In the genomic region with DNA sequence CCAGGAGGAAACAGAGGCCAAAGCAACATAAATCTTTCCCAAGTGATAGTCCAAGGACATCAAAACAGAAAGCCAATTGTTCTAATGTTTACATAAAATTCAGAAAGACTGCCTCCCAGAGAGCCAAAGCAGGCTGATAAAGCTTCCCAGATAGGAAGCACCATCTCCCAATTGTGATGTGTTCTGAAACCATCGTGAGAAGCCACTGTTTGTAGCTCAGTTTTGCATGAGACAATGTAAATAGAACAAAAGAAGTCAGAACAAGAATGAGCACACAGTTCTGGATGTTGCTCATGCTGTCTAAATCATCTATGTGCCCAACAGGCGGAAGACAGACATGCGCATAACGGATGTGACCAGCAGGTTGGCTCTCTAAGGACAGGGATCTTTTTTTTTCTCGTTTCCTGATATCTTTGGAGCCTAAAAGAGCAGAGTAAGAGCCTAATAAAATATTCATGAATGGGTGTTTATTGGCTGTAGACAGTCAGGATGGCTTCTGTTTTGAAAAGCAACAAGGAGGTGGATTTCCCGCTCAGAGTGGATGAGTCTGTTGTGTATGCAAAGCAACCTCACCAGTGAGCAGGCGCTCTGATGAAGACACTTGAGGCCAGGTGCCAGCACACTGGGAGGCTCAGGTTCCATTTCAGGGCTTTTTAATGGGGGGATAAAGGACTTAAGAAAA, we compare ENCODE assay signal across 1 cellular context.
A peak's percentile ranks its signal among the peaks of the same experiment; 100 is the strongest.
TF ChIP-seq lines count a peak whose summit lies in the region.

No MANE protein-coding gene starts in this region.

TF ChIP-seq in HepG2, 621 proteins besides CTCF, POLR2A, EP300 and RAD21 (continued from another document and continues in another):
- TF ChIP-seq, protein P1, sequence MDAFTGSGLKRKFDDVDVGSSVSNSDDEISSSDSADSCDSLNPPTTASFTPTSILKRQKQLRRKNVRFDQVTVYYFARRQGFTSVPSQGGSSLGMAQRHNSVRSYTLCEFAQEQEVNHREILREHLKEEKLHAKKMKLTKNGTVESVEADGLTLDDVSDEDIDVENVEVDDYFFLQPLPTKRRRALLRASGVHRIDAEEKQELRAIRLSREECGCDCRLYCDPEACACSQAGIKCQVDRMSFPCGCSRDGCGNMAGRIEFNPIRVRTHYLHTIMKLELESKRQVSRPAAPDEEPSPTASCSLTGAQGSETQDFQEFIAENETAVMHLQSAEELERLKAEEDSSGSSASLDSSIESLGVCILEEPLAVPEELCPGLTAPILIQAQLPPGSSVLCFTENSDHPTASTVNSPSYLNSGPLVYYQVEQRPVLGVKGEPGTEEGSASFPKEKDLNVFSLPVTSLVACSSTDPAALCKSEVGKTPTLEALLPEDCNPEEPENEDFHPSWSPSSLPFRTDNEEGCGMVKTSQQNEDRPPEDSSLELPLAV (CRISPR knock-in tag; conservative IDR thresholded peaks at IDR 0.05; ENCODE audit: low read depth) = no peak
- TF ChIP-seq ZNF382 (CRISPR knock-in tag; IDR thresholded peaks at IDR 0.05; ENCODE audit: borderline replicate concordance) (no peak), ZNF607 (CRISPR knock-in tag; IDR thresholded peaks at IDR 0.05; ENCODE audit: borderline replicate concordance) (0 out of 2 replicates have a peak, but pooled peaks have one; percentile 31), ZC3H13 (CRISPR knock-in tag; IDR thresholded peaks at IDR 0.05) (no peak), FOXC1 (CRISPR knock-in tag; IDR thresholded peaks at IDR 0.05; ENCODE audit: borderline replicate concordance) (no peak), ATM (IDR thresholded peaks at IDR 0.05; ENCODE audit: borderline replicate concordance) (no peak), ZNF329 (CRISPR knock-in tag; IDR thresholded peaks at IDR 0.05; ENCODE audit: low read depth) (no peak), POLR2AphosphoS5 (IDR thresholded peaks at IDR 0.05; ENCODE audit: low read depth, low read length) (no peak), EED (CRISPR knock-in tag; IDR thresholded peaks at IDR 0.05) (no peak), ELF3 (CRISPR knock-in tag; IDR thresholded peaks at IDR 0.05) (peak; percentile 79), YY1 (IDR thresholded peaks at IDR 0.05; ENCODE audit: insufficient read depth, insufficient replicate concordance, low read depth, low read length) (no peak), ZFP36L1 (CRISPR knock-in tag; IDR thresholded peaks at IDR 0.05) (0 out of 2 replicates have a peak, but pooled peaks have one; percentile 36), NKX3-1 (CRISPR knock-in tag; IDR thresholded peaks at IDR 0.05) (no peak), NR2F1 (CRISPR knock-in tag; IDR thresholded peaks at IDR 0.05) (no peak), ZNF468 (CRISPR knock-in tag; IDR thresholded peaks at IDR 0.05) (no peak), FOXJ3 (CRISPR knock-in tag; IDR thresholded peaks at IDR 0.05; ENCODE audit: borderline replicate concordance) (peak; percentile 66; the same call in 1 of the 2 replicates), BRD4 (CRISPR knock-in tag; IDR thresholded peaks at IDR 0.05) (no peak), PHF21A (CRISPR knock-in tag; IDR thresholded peaks at IDR 0.05) (peak; percentile 41; the same call in 1 of the 2 replicates), ZFY (CRISPR knock-in tag; IDR thresholded peaks at IDR 0.05) (no peak), U2AF2 (IDR thresholded peaks at IDR 0.05; ENCODE audit: low read depth, low read length) (no peak), ZNF747 (CRISPR knock-in tag; IDR thresholded peaks at IDR 0.05; ENCODE audit: borderline replicate concordance) (no peak), NR1H2 (CRISPR knock-in tag; IDR thresholded peaks at IDR 0.05; ENCODE audit: borderline replicate concordance, low read depth) (no peak), FOXA1 (IDR thresholded peaks at IDR 0.05) (no peak), FOXA1 (CRISPR knock-in tag; IDR thresholded peaks at IDR 0.05) (peak; percentile 74), ZNF564 (CRISPR knock-in tag; IDR thresholded peaks at IDR 0.05) (no peak), ATRX (CRISPR knock-in tag; IDR thresholded peaks at IDR 0.05; ENCODE audit: borderline replicate concordance) (no peak), MED13 (CRISPR knock-in tag; IDR thresholded peaks at IDR 0.05) (no peak), HDAC1 (CRISPR knock-in tag; IDR thresholded peaks at IDR 0.05) (no peak), CCAR2 (optimal IDR thresholded peaks at IDR 0.05; ENCODE audit: low read depth, low read length) (no peak), U2AF1 (optimal IDR thresholded peaks at IDR 0.05; ENCODE audit: low read depth, low read length) (no peak), ARHGAP35 (CRISPR knock-in tag; IDR thresholded peaks at IDR 0.05; ENCODE audit: borderline replicate concordance) (no peak), ZNF678 (CRISPR knock-in tag; IDR thresholded peaks at IDR 0.05) (no peak), ZNF713 (CRISPR knock-in tag; IDR thresholded peaks at IDR 0.05) (no peak), ZNF530 (CRISPR knock-in tag; IDR thresholded peaks at IDR 0.05; ENCODE audit: low read depth) (no peak), NFYB (CRISPR knock-in tag; IDR thresholded peaks at IDR 0.05) (no peak), HMGA1 (CRISPR knock-in tag; conservative IDR thresholded peaks at IDR 0.05) (no peak), SRSF1 (optimal IDR thresholded peaks at IDR 0.05; ENCODE audit: low read depth, low read length) (no peak), RARG (CRISPR knock-in tag; IDR thresholded peaks at IDR 0.05; ENCODE audit: low read depth) (no peak), NR2F2 (IDR thresholded peaks at IDR 0.05; ENCODE audit: borderline replicate concordance, low read depth) (no peak), ATF7 (IDR thresholded peaks at IDR 0.05) (no peak), ATF7 (CRISPR knock-in tag; IDR thresholded peaks at IDR 0.05) (no peak), SKI (IDR thresholded peaks at IDR 0.05; ENCODE audit: partially characterized antibody) (no peak), SP5 (CRISPR knock-in tag; IDR thresholded peaks at IDR 0.05; ENCODE audit: borderline replicate concordance, low read depth) (peak; percentile 46; the same call in 1 of the 2 replicates), ZFAT (CRISPR knock-in tag; conservative IDR thresholded peaks at IDR 0.05) (no peak), ETV6 (CRISPR knock-in tag; conservative IDR thresholded peaks at IDR 0.05) (no peak)
- TF ChIP-seq, protein P2, sequence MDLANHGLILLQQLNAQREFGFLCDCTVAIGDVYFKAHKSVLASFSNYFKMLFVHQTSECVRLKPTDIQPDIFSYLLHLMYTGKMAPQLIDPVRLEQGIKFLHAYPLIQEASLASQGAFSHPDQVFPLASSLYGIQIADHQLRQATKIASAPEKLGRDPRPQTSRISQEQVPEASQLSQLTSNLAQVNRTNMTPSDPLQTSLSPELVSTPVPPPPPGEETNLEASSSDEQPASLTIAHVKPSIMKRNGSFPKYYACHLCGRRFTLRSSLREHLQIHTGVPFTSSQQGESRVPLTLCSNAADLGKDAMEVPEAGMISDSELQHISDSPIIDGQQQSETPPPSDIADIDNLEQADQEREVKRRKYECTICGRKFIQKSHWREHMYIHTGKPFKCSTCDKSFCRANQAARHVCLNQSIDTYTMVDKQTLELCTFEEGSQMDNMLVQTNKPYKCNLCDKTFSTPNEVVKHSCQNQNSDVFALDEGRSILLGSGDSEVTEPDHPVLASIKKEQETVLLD (CRISPR knock-in tag; IDR thresholded peaks at IDR 0.05; ENCODE audit: low read depth) = no peak
- TF ChIP-seq, protein P3, sequence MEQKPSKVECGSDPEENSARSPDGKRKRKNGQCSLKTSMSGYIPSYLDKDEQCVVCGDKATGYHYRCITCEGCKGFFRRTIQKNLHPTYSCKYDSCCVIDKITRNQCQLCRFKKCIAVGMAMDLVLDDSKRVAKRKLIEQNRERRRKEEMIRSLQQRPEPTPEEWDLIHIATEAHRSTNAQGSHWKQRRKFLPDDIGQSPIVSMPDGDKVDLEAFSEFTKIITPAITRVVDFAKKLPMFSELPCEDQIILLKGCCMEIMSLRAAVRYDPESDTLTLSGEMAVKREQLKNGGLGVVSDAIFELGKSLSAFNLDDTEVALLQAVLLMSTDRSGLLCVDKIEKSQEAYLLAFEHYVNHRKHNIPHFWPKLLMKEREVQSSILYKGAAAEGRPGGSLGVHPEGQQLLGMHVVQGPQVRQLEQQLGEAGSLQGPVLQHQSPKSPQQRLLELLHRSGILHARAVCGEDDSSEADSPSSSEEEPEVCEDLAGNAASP (CRISPR knock-in tag; IDR thresholded peaks at IDR 0.05; ENCODE audit: borderline replicate concordance) = 0 out of 2 replicates have a peak, but pooled peaks have one; percentile 20
- TF ChIP-seq, protein P4, sequence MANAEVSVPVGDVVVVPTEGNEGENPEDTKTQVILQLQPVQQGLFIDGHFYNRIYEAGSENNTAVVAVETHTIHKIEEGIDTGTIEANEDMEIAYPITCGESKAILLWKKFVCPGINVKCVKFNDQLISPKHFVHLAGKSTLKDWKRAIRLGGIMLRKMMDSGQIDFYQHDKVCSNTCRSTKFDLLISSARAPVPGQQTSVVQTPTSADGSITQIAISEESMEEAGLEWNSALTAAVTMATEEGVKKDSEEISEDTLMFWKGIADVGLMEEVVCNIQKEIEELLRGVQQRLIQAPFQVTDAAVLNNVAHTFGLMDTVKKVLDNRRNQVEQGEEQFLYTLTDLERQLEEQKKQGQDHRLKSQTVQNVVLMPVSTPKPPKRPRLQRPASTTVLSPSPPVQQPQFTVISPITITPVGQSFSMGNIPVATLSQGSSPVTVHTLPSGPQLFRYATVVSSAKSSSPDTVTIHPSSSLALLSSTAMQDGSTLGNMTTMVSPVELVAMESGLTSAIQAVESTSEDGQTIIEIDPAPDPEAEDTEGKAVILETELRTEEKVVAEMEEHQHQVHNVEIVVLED (CRISPR knock-in tag; IDR thresholded peaks at IDR 0.05; ENCODE audit: borderline replicate concordance) = no peak
- TF ChIP-seq, protein P5, sequence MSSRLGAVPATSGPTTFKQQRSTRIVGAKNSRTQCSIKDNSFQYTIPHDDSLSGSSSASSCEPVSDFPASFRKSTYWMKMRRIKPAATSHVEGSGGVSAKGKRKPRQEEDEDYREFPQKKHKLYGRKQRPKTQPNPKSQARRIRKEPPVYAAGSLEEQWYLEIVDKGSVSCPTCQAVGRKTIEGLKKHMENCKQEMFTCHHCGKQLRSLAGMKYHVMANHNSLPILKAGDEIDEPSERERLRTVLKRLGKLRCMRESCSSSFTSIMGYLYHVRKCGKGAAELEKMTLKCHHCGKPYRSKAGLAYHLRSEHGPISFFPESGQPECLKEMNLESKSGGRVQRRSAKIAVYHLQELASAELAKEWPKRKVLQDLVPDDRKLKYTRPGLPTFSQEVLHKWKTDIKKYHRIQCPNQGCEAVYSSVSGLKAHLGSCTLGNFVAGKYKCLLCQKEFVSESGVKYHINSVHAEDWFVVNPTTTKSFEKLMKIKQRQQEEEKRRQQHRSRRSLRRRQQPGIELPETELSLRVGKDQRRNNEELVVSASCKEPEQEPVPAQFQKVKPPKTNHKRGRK (CRISPR knock-in tag; IDR thresholded peaks at IDR 0.05) = no peak
- TF ChIP-seq, protein P6, sequence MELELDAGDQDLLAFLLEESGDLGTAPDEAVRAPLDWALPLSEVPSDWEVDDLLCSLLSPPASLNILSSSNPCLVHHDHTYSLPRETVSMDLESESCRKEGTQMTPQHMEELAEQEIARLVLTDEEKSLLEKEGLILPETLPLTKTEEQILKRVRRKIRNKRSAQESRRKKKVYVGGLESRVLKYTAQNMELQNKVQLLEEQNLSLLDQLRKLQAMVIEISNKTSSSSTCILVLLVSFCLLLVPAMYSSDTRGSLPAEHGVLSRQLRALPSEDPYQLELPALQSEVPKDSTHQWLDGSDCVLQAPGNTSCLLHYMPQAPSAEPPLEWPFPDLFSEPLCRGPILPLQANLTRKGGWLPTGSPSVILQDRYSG (CRISPR knock-in tag; IDR thresholded peaks at IDR 0.05) = no peak
- TF ChIP-seq, protein P7, sequence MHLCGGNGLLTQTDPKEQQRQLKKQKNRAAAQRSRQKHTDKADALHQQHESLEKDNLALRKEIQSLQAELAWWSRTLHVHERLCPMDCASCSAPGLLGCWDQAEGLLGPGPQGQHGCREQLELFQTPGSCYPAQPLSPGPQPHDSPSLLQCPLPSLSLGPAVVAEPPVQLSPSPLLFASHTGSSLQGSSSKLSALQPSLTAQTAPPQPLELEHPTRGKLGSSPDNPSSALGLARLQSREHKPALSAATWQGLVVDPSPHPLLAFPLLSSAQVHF (CRISPR knock-in tag; IDR thresholded peaks at IDR 0.05) = no peak
- TF ChIP-seq, protein P8, sequence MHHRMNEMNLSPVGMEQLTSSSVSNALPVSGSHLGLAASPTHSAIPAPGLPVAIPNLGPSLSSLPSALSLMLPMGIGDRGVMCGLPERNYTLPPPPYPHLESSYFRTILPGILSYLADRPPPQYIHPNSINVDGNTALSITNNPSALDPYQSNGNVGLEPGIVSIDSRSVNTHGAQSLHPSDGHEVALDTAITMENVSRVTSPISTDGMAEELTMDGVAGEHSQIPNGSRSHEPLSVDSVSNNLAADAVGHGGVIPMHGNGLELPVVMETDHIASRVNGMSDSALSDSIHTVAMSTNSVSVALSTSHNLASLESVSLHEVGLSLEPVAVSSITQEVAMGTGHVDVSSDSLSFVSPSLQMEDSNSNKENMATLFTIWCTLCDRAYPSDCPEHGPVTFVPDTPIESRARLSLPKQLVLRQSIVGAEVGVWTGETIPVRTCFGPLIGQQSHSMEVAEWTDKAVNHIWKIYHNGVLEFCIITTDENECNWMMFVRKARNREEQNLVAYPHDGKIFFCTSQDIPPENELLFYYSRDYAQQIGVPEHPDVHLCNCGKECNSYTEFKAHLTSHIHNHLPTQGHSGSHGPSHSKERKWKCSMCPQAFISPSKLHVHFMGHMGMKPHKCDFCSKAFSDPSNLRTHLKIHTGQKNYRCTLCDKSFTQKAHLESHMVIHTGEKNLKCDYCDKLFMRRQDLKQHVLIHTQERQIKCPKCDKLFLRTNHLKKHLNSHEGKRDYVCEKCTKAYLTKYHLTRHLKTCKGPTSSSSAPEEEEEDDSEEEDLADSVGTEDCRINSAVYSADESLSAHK (CRISPR knock-in tag; IDR thresholded peaks at IDR 0.05; ENCODE audit: borderline replicate concordance) = no peak
- TF ChIP-seq, protein P9, sequence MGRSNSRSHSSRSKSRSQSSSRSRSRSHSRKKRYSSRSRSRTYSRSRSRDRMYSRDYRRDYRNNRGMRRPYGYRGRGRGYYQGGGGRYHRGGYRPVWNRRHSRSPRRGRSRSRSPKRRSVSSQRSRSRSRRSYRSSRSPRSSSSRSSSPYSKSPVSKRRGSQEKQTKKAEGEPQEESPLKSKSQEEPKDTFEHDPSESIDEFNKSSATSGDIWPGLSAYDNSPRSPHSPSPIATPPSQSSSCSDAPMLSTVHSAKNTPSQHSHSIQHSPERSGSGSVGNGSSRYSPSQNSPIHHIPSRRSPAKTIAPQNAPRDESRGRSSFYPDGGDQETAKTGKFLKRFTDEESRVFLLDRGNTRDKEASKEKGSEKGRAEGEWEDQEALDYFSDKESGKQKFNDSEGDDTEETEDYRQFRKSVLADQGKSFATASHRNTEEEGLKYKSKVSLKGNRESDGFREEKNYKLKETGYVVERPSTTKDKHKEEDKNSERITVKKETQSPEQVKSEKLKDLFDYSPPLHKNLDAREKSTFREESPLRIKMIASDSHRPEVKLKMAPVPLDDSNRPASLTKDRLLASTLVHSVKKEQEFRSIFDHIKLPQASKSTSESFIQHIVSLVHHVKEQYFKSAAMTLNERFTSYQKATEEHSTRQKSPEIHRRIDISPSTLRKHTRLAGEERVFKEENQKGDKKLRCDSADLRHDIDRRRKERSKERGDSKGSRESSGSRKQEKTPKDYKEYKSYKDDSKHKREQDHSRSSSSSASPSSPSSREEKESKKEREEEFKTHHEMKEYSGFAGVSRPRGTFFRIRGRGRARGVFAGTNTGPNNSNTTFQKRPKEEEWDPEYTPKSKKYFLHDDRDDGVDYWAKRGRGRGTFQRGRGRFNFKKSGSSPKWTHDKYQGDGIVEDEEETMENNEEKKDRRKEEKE (IDR thresholded peaks at IDR 0.05) = no peak
